19 cellular contexts compared by ENCODE assay signal in the genomic region with DNA sequence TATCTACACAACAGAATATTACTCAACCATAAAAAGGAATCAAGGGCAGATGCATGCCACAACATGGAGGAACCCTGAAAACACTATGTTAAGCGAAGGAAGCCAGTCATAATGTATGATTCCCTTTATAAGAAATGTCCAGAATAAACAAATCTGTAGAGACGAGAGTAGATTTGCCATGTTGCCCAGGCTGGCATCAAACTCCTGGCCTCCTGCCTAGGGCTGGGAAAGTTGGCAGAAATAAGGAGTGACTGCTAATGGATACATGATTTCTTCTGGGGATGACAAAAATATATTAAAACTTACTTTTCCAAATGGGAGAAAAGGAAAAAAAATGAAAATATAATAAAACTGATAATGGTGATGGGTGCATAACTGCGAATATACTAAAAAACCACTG. TPM values are rescaled to one million over a fixed set of nuclear protein-coding genes. Genes with fewer than 3 reads are reported as not detected.
DNase-seq lines count a peak whose midpoint lies in the region; ATAC-seq and TF ChIP-seq lines count a peak whose summit lies in the region.
"Had no signal": no experiment of that assay in that cellular context is flagged by ENCODE, and none has a peak within 500 bp of the region (broad histone marks: within the 10 kb centered on the region; RNA-seq: fewer than 3 reads in every experiment).

No MANE protein-coding gene starts in this region.

- H3K9me3 ChIP-seq in OCI-LY3 (ENCODE audit: insufficient read depth, low read length) (no peaks in the 10 kb centered on the region), subcutaneous abdominal adipose tissue (ENCODE audit: control insufficient read depth in 5 of 5, low read length in 5 of 5) (no peaks in the 10 kb centered on the region)
- H3K9me3 ChIP-seq: heart right ventricle, mucosa of descending colon had no signal

- H3K36me3 ChIP-seq in OCI-LY3 (replicated peaks; ENCODE audit: low read depth, low read length) (peaks cover 6% of the 10 kb centered on the region), subcutaneous abdominal adipose tissue (ENCODE audit: control insufficient read depth in 5 of 5, insufficient read depth in 5 of 5, low read length in 5 of 5) (no peaks in the 10 kb centered on the region)

- H3K4me1 Mint-ChIP-seq in activated CD8-positive, alpha-beta memory T cell treated with anti-CD3 and anti-CD28 coated beads, Interleukin-2, amount 10 ng/mL, durations not matched to agents 7 days and 5 days, result peaks cover 33% of the 10 kb centered on the region
- peaks cover 18% of the 10 kb centered on the region for H3K4me1 Mint-ChIP-seq in nephron progenitor cell

- no peak for ATAC-seq in activated CD8-positive, alpha-beta memory T cell treated with anti-CD3 and anti-CD28 coated beads, Interleukin-2, amount 10 ng/mL, durations not matched to agents 7 days and 5 days
- ATAC-seq: esophagus mucosa, heart right ventricle, mucosa of descending colon, Panc1 had no signal

- H3K4me3 ChIP-seq in OCI-LY3 (ENCODE audit: low read length), result peak overlapping the region; percentile 54; the same call in 1 of the 2 replicates
- H3K4me3 ChIP-seq in subcutaneous abdominal adipose tissue (ENCODE audit: low read depth in 1 of 5, low read length in 5 of 5), result no peak overlapping the region
- H3K4me3 ChIP-seq: dorsolateral prefrontal cortex, GM23248, heart right ventricle, mucosa of descending colon had no signal

- H3K4me1 ChIP-seq in OCI-LY3 (ENCODE audit: low read length) (peaks cover 53% of the 10 kb centered on the region), subcutaneous abdominal adipose tissue (ENCODE audit: control insufficient read depth in 5 of 5, insufficient read depth in 5 of 5, low read length in 5 of 5) (peaks cover 2 to 31% (median 22%) of the 10 kb centered on the region in 5 donors)

- DNase-seq in activated CD8-positive, alpha-beta memory T cell treated with anti-CD3 and anti-CD28 coated beads, Interleukin-2, amount 10 ng/mL, durations not matched to agents 7 days and 5 days, result no peak
- DNase-seq in activated CD8-positive, alpha-beta memory T cell treated with anti-CD3 and anti-CD28 coated beads, Interleukin-2, amount 50 U/mL, for 4 hours, result no peak
- DNase-seq in fibroblast of peridontal ligament (ENCODE audit: extremely low read depth) (peak; percentile 10), dedifferentiated amniotic fluid mesenchymal stem cell (ENCODE audit: extremely low spot score) (no peak), nephron progenitor cell (no peak), mucosa of gallbladder (ENCODE audit: low spot score) (no peak)
- DNase-seq: Calu3; GM23248; heart right ventricle; kidney; mucosa of descending colon; NCI-H524; stimulated activated CD4-positive, alpha-beta T cell treated with anti-CD3 and anti-CD28 coated beads, Interleukin-12 subunit alpha, Interleukin-12 subunit beta, amount 100 ng/mL, for 4 hours had no signal

- no peak overlapping the region for H2AFZ ChIP-seq in OCI-LY3 (ENCODE audit: low read depth, low read length)
- H2AFZ ChIP-seq: GM23248, parathyroid adenoma had no signal

- peaks cover 62% of the 10 kb centered on the region for H3K79me2 ChIP-seq in OCI-LY3 (ENCODE audit: low read length)

- peak overlapping the region; percentile 23 for H3K4me3 Mint-ChIP-seq in activated CD8-positive, alpha-beta memory T cell treated with anti-CD3 and anti-CD28 coated beads, Interleukin-2, amount 10 ng/mL, durations not matched to agents 7 days and 5 days
- no peak overlapping the region for H3K4me3 Mint-ChIP-seq in nephron progenitor cell

- H3K9me3 Mint-ChIP-seq in activated CD8-positive, alpha-beta memory T cell treated with anti-CD3 and anti-CD28 coated beads, Interleukin-2, amount 10 ng/mL, durations not matched to agents 7 days and 5 days (ENCODE audit: low read depth), result no peaks in the 10 kb centered on the region
- H3K9me3 Mint-ChIP-seq in nephron progenitor cell, result peaks cover 12% of the 10 kb centered on the region

- CTCF ChIA-PET in activated CD8-positive, alpha-beta memory T cell treated with anti-CD3 and anti-CD28 coated beads, Interleukin-2, amount 10 ng/mL, durations not matched to agents 7 days and 5 days (lab: Charles Lee), result interaction anchor here (1.0 to 5.5 kb wide), 4 partner anchors 10 to 59 kb away, joined by 3 to 30 read pairs (median 16); a partner anchor contains a TSS

- peak overlapping the region; percentile 91 for H3K27ac ChIP-seq in OCI-LY3 (ENCODE audit: low read length)
- peak overlapping the region; percentile 23 for H3K27ac ChIP-seq in subcutaneous abdominal adipose tissue (ENCODE audit: low read depth, low read length)
- H3K27ac ChIP-seq: GM23248, heart right ventricle, parathyroid adenoma had no signal

- H3K27me3 ChIP-seq in OCI-LY3 (ENCODE audit: low read depth, low read length) (no peaks in the 10 kb centered on the region), subcutaneous abdominal adipose tissue (ENCODE audit: control insufficient read depth in 5 of 5, insufficient read depth in 4 of 5, low read length in 5 of 5) (no peaks in the 10 kb centered on the region)
- H3K27me3 ChIP-seq: dorsolateral prefrontal cortex, heart right ventricle had no signal

- H4K20me1 ChIP-seq in OCI-LY3 (ENCODE audit: insufficient read depth, low read length), result no peaks in the 10 kb centered on the region

- no peak for TF ChIP-seq CTCF in OCI-LY3 (IDR thresholded peaks at IDR 0.05; ENCODE audit: low read depth, low read length)
- TF ChIP-seq CTCF in nephron progenitor cell (IDR thresholded peaks at IDR 0.05), result no peak

- peak overlapping the region; percentile 81 for H3K4me2 ChIP-seq in OCI-LY3 (ENCODE audit: low read length)

- no peaks in the 10 kb centered on the region for H3K27me3 Mint-ChIP-seq in activated CD8-positive, alpha-beta memory T cell treated with anti-CD3 and anti-CD28 coated beads, Interleukin-2, amount 10 ng/mL, durations not matched to agents 7 days and 5 days
- no peaks in the 10 kb centered on the region for H3K27me3 Mint-ChIP-seq in nephron progenitor cell (ENCODE audit: low read depth, poor library complexity)

- H3K9ac ChIP-seq in OCI-LY3 (ENCODE audit: low read length) (peak overlapping the region; percentile 72; the same call in 1 of the 2 replicates), subcutaneous abdominal adipose tissue (ENCODE audit: low read length in 5 of 5) (no peak overlapping the region)
- H3K9ac ChIP-seq: GM23248, parathyroid adenoma had no signal

- peaks cover 6% of the 10 kb centered on the region for H3K36me3 Mint-ChIP-seq in activated CD8-positive, alpha-beta memory T cell treated with anti-CD3 and anti-CD28 coated beads, Interleukin-2, amount 10 ng/mL, durations not matched to agents 7 days and 5 days
- H3K36me3 Mint-ChIP-seq in nephron progenitor cell (ENCODE audit: low read depth), result peaks cover 17% of the 10 kb centered on the region

- peak overlapping the region; percentile 68 for H3K27ac Mint-ChIP-seq in activated CD8-positive, alpha-beta memory T cell treated with anti-CD3 and anti-CD28 coated beads, Interleukin-2, amount 10 ng/mL, durations not matched to agents 7 days and 5 days
- no peak overlapping the region for H3K27ac Mint-ChIP-seq in nephron progenitor cell

RNA-seq across cellular contexts. Expression of a gene that starts 10.9 kb away (rescaled TPM):
- 10 to 100 TPM; 56.2 to 75.7 TPM for total RNA-seq in activated CD8-positive, alpha-beta memory T cell treated with anti-CD3 and anti-CD28 coated beads, Interleukin-2, amount 10 ng/mL, durations not matched to agents 7 days and 5 days
- total RNA-seq in mucosa of gallbladder, result 71.6 TPM
